ENCODE assay signal across 16 cellular contexts in the genomic region with DNA sequence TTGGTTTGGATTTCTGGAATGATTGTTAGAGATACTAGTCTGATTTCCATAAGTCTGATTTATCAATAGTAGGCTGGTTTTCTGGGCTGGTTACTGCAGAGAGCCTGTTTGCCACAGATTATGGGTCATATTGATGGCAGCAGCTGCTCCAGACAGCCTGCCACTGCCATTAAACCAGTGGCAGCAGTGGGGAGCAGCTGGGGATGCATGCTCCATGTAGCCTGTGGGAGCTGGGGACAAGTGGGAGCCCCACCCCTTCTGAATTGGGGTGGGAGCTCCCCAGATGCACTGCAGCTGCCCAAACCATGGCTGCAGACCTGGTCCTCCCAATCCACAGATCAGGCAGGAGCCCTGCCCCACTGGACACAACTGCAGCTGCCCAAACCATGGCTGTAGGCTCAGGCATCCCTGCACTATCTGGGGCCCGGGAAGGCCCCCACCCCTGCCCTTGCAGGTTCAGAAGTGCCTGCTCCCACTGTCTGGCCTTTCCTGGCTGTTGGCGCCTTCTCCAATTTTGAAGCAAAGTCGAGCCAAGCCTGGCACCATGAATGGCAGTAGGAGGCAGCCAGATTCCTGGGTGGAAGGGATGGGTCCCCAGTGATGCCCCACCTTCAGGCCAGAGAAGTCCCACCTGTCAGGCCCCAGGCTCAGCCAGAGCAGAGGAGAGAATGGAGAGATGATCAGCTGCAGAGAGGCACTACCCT.
"Had no signal": no experiment of that assay in that cellular context is flagged by ENCODE, and none has a peak within 500 bp of the region (broad histone marks: within the 10 kb centered on the region; RNA-seq: fewer than 3 reads in every experiment).

No MANE protein-coding gene starts in this region.

- H3K9me3 Mint-ChIP-seq: nephron progenitor cell had no signal

- H3K27ac ChIP-seq: heart left ventricle, neutrophil, spleen, stomach had no signal

- H3K27me3 Mint-ChIP-seq: naive thymus-derived CD4-positive, alpha-beta T cell had no signal

- DNase-seq: cortex of kidney; dorsolateral prefrontal cortex; effector CD8-positive, alpha-beta T cell; hippocampal formation; kidney glomerular epithelial cell; naive thymus-derived CD4-positive, alpha-beta T cell; nephron progenitor cell; spleen; stimulated activated CD4-positive, alpha-beta T cell treated with anti-CD3 and anti-CD28 coated beads, Interleukin-15, amount 100 ng/mL, for 24 hours; stimulated activated CD4-positive, alpha-beta T cell treated with anti-CD3 and anti-CD28 coated beads, Interleukin-1b, Interleukin-23, amount 100 ng/mL, for 48 hours; stimulated activated CD4-positive, alpha-beta T cell treated with anti-CD3 and anti-CD28 coated beads, Interleukin-4, amount 100 ng/mL, for 24 hours; stimulated activated naive CD4-positive, alpha-beta T cell; stomach; trophoblast cell had no signal

- H3K4me1 Mint-ChIP-seq: naive thymus-derived CD4-positive, alpha-beta T cell had no signal

- H3K27ac Mint-ChIP-seq: naive thymus-derived CD4-positive, alpha-beta T cell; nephron progenitor cell had no signal

- H3K4me3 Mint-ChIP-seq: naive thymus-derived CD4-positive, alpha-beta T cell; nephron progenitor cell had no signal
